ENCODE assay signal across 8 cellular contexts in the genomic region with DNA sequence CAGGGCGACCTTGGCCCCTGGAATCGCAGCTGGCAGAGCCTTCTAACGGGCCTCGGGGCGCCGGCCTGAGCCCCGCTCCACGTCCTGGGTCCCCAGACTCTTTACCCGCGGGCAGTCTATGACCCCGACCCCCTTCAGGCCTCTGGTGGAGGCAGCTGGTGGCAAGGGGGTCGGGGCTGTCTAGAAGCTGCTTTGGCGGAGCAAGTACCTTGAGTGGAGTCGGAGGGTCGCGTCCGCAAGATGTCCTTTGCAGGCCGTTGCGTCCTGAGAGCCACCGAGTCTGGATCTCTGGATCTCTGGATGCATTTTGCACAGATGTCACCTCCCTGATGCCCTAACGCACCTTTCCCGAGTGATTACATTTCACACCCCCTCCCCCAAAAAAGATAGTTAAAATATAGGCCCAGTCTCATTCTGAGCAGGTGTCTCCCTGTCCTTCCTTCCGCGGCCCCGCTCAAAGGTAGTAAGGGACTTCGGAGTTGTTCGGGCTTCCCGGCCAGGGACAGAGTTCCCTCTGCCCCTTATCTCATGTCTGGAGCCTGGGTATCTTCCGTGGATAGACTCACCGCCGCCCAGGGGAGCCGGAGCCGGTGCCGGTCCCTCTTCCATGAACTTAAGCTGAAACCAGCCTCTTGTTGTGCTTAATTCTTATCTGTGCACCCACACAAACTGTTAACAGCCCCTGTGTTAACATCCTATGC. TPM values are rescaled to one million over a fixed set of nuclear protein-coding genes. Genes with fewer than 3 reads are reported as not detected.
DNase-seq lines count a peak whose midpoint lies in the region; ATAC-seq and TF ChIP-seq lines count a peak whose summit lies in the region.

No MANE protein-coding gene starts in this region.

- H3K9ac ChIP-seq in parathyroid adenoma, result peak overlapping the region; percentile 81

- intact Hi-C loops in head of caudate nucleus (cut with DNase I), result no loop called here

- no peak for TF ChIP-seq CTCF in parathyroid adenoma (IDR thresholded peaks at IDR 0.05)

- peaks cover 41% of the 10 kb centered on the region for H3K79me2 ChIP-seq in parathyroid adenoma

- H3K4me2 ChIP-seq in parathyroid adenoma (ENCODE audit: low read length), result peak overlapping the region; percentile 85

- H3K27me3 ChIP-seq in parathyroid adenoma (ENCODE audit: control insufficient read depth, insufficient read depth, low read length), result no peaks in the 10 kb centered on the region

- DNase-seq in EH (ENCODE audit: low read depth) (peak; percentile 21), head of caudate nucleus (peak in 38 of 42 donors; percentile 11 to 61 (median 28)), SW 1271 (lab: John Stamatoyannopoulos, UW) (no peak)
- no peak for DNase-seq in Jurkat, Clone E6-1 (ENCODE audit: low read depth, low spot score)
- DNase-seq in activated effector memory CD4-positive, alpha-beta T cell treated with Interleukin-2 at 50 U/mL for 16 hours, result peak; percentile 6

- H3K27ac ChIP-seq in parathyroid adenoma, result peak overlapping the region; percentile 55

- H3K36me3 ChIP-seq in parathyroid adenoma (ENCODE audit: control insufficient read depth, insufficient read depth, low read length), result no peaks in the 10 kb centered on the region

- ATAC-seq in GM21367 (IDR thresholded peaks at IDR 0.05; ENCODE audit: unreplicated experiment) (peak; percentile 26), GM18858 (IDR thresholded peaks at IDR 0.05; ENCODE audit: unreplicated experiment) (no peak)

- H3K4me1 ChIP-seq in parathyroid adenoma, result no peaks in the 10 kb centered on the region

- H3K4me3 ChIP-seq in Jurkat, Clone E6-1 (ENCODE audit: low read length), result peak overlapping the region; percentile 84
- H3K4me3 ChIP-seq in parathyroid adenoma (ENCODE audit: low read depth, low read length), result peak overlapping the region; percentile 84

- H3K9me3 ChIP-seq in parathyroid adenoma (ENCODE audit: control insufficient read depth, low read length), result no peaks in the 10 kb centered on the region

- peak overlapping the region; percentile 83 for H2AFZ ChIP-seq in parathyroid adenoma

RNA-seq across cellular contexts. Expression of gene ACADSB, which starts 0.4 kb away (rescaled TPM):
- polyA plus RNA-seq in Jurkat, Clone E6-1 (2012; ENCODE audit: insufficient read depth, insufficient read length), result 16.0 TPM

RNA-seq across cellular contexts. Expression of gene IKZF5, which starts 0.7 kb away (rescaled TPM):
- polyA plus RNA-seq in Jurkat, Clone E6-1 (2012; ENCODE audit: insufficient read depth, insufficient read length), result 9.7 TPM

RNA-seq across cellular contexts. Expression of gene PSTK, which starts 29.1 kb away (rescaled TPM):
- 15.4 TPM for polyA plus RNA-seq in Jurkat, Clone E6-1 (2012; ENCODE audit: insufficient read depth, insufficient read length)

RNA-seq across cellular contexts. Expression of gene C10orf88, which starts 55.2 kb away (rescaled TPM):
- 15.5 TPM for polyA plus RNA-seq in Jurkat, Clone E6-1 (2012; ENCODE audit: insufficient read depth, insufficient read length)

Comparison
In these comparisons a context has a peak if more than half of its experiments do, and no peak if none do; other contexts are left out.
1. DNase-seq: peak in EH (single experiment), activated effector memory CD4-positive, alpha-beta T cell treated with Interleukin-2 at 50 U/mL for 16 hours (single experiment) and head of caudate nucleus (38 of 42); none in Jurkat, Clone E6-1 (single experiment) and SW 1271 (0 of 2).